ENCODE assay signal across 19 cellular contexts in genomic region chr1:39840507-39840906, GRCh38. TPM values are rescaled to one million over a fixed set of nuclear protein-coding genes. Genes with fewer than 3 reads are reported as not detected.
A peak's percentile ranks its signal among the peaks of the same experiment; 100 is the strongest.
DNase-seq lines count a peak whose midpoint lies in the region; ATAC-seq, FAIRE-seq and TF ChIP-seq lines count a peak whose summit lies in the region.
"Had no signal": no experiment of that assay in that cellular context is flagged by ENCODE, and none has a peak within 500 bp of the region (broad histone marks: within the 10 kb centered on the region; RNA-seq: fewer than 3 reads in every experiment).

No MANE protein-coding gene starts in this region.

- TF ChIP-seq POLR2A in HepG2 (IDR thresholded peaks at IDR 0.05; ENCODE audit: insufficient read depth in 1 of 2, low read depth in 2 of 2, low read length in 2 of 2) (no peak), right lobe of liver (IDR thresholded peaks at IDR 0.05) (no peak), K562 (conservative IDR thresholded peaks at IDR 0.05) (no peak)

- TF ChIP-seq RAD21 in HepG2 (CRISPR knock-in tag; IDR thresholded peaks at IDR 0.05) = no peak
- TF ChIP-seq RAD21 in K562 (CRISPR knock-in tag; conservative IDR thresholded peaks at IDR 0.05 in 1 of 2, IDR thresholded peaks at IDR 0.05 in 1 of 2) = no peak

- FAIRE-seq in HepG2 (lab: Jason Lieb, UNC) = no peak
- no peak for FAIRE-seq in K562 (lab: Jason Lieb, UNC)
- FAIRE-seq: GM12878, H54 had no signal

- H3K36me3 ChIP-seq in HepG2 (replicated peaks in 1 of 2; ENCODE audit: control insufficient read depth in 1 of 2, insufficient read depth in 2 of 2, low read length in 2 of 2) (peaks cover 10 to 40% of the 10 kb centered on the region in 2 experiments), right lobe of liver (peaks cover 0 to 10% (median under 1%) of the 10 kb centered on the region in 4 donors), K562 (ENCODE audit: control insufficient read depth, insufficient read depth, low read length) (peaks cover 95% of the 10 kb centered on the region)

- no peaks in the 10 kb centered on the region for H3K9me3 ChIP-seq in HepG2 (ENCODE audit: low read length)
- H3K9me3 ChIP-seq in right lobe of liver = no peaks in the 10 kb centered on the region
- H3K9me3 ChIP-seq in K562 (replicated peaks; ENCODE audit: control insufficient read depth, insufficient read depth, low read depth, low read length) = no peaks in the 10 kb centered on the region
- H3K9me3 ChIP-seq: Caco-2, HAP-1 had no signal

- TF ChIP-seq EP300 in HepG2 (IDR thresholded peaks at IDR 0.05; ENCODE audit: low read depth in 2 of 2, low read length in 2 of 2) (no peak), HepG2 (CRISPR knock-in tag; IDR thresholded peaks at IDR 0.05; ENCODE audit: borderline replicate concordance) (no peak), K562 (IDR thresholded peaks at IDR 0.05; ENCODE audit: low read length) (no peak)

- H3K4me1 Mint-ChIP-seq in glutamatergic neuron (ENCODE audit: low read depth, unreplicated experiment) (peaks cover 59% of the 10 kb centered on the region), type B pancreatic cell (ENCODE audit: unreplicated experiment) (peaks cover 14% of the 10 kb centered on the region)

- BruUV-seq in HepG2 (replicated peaks; lab: Mats Ljungman, UMichigan) (no TSS peak), K562 (replicated peaks; lab: Mats Ljungman, UMichigan) (no TSS peak)

- H3K79me2 ChIP-seq in HepG2 (ENCODE audit: insufficient read depth, low read length) (no peaks in the 10 kb centered on the region), K562 (ENCODE audit: control insufficient read depth, insufficient read depth, low read length) (peaks cover 7% of the 10 kb centered on the region; the same call in 1 of the 3 replicates)

- H3K9ac ChIP-seq in HepG2 (ENCODE audit: insufficient read depth, low read depth, low read length) = no peak overlapping the region
- no peak overlapping the region for H3K9ac ChIP-seq in K562 (ENCODE audit: insufficient read depth in 1 of 2, low read depth in 2 of 2, low read length in 2 of 2)

- peaks cover 5% of the 10 kb centered on the region for H3K9me1 ChIP-seq in K562 (ENCODE audit: control insufficient read depth, insufficient read depth, low read length)

- no peak for DNase-seq in HepG2 (ENCODE audit: low spot score)
- no peak for DNase-seq in right lobe of liver
- DNase-seq in K562 (ENCODE audit: extremely low read depth in 1 of 4, low spot score in 3 of 4) = no peak
- no peak for DNase-seq in glutamatergic neuron
- DNase-seq in type B pancreatic cell (ENCODE audit: extremely low spot score, unreplicated experiment) = no peak
- DNase-seq in globus pallidus (ENCODE audit: low spot score) = no peak
- no peak for DNase-seq in DMS79 treated with DMSO at 0.1 percent for 48 hours (lab: John Stamatoyannopoulos, UW)
- DNase-seq: C1 segment of cervical spinal cord; Caco-2; CD4-positive, alpha-beta memory T cell; DMS153; EL; GDM1; GOT3; HFFc6 had no signal

- no peak for TF ChIP-seq CTCF in HepG2 (CRISPR knock-in tag; IDR thresholded peaks at IDR 0.05)
- TF ChIP-seq CTCF in right lobe of liver (IDR thresholded peaks at IDR 0.05) = no peak
- TF ChIP-seq CTCF in K562 (IDR thresholded peaks at IDR 0.05 in 2 of 3, conservative IDR thresholded peaks at IDR 0.05 in 1 of 3; ENCODE audit: insufficient read depth in 2 of 3, low read depth in 1 of 3, low read length in 3 of 3) = no peak
- TF ChIP-seq CTCF in glutamatergic neuron (IDR thresholded peaks at IDR 0.05; ENCODE audit: partially characterized antibody, unreplicated experiment) = no peak
- TF ChIP-seq CTCF in type B pancreatic cell (conservative IDR thresholded peaks at IDR 0.05) = no peak

- no peak overlapping the region for H3K4me2 ChIP-seq in HepG2 (ENCODE audit: low read depth, low read length)
- H3K4me2 ChIP-seq in K562 (ENCODE audit: insufficient read depth, low read length) = no peak overlapping the region

- intact Hi-C loops in HepG2 (cut with micrococcal nuclease; ENCODE audit: unreplicated experiment) (no loop called here), right lobe of liver (cut with DNase I) (no loop called here), K562 (cut with micrococcal nuclease) (no loop called here)

- POLR2A ChIA-PET in HepG2 (lab: Yijun Ruan, JAX) (no interaction called here), K562 (lab: Yijun Ruan, JAX) (interaction anchor here (0.8 to 2.6 kb wide), 3 partner anchors 13 to 61 kb away, joined by 3 to 7 read pairs (median 3); partner anchors contain the start of gene MYCL)

- H3K9me3 Mint-ChIP-seq in glutamatergic neuron (ENCODE audit: unreplicated experiment) (peaks cover 4% of the 10 kb centered on the region), type B pancreatic cell (no peaks in the 10 kb centered on the region)
- H3K9me3 Mint-ChIP-seq: CD4-positive, alpha-beta memory T cell; HFFc6 had no signal

- H2AFZ ChIP-seq in HepG2 (ENCODE audit: low read length) (no peak overlapping the region), K562 (ENCODE audit: low read depth, low read length) (no peak overlapping the region)

- peaks cover 4% of the 10 kb centered on the region for H3K27me3 Mint-ChIP-seq in glutamatergic neuron (ENCODE audit: unreplicated experiment)
- no peaks in the 10 kb centered on the region for H3K27me3 Mint-ChIP-seq in type B pancreatic cell
- H3K27me3 Mint-ChIP-seq: CD4-positive, alpha-beta memory T cell had no signal

- CTCF ChIA-PET in HepG2 (lab: Yijun Ruan, JAX; ENCODE audit: low intra/inter-chr PET ratio, low total read pairs) = no interaction called here
- CTCF ChIA-PET in K562 (lab: Yijun Ruan, JAX; ENCODE audit: low intra/inter-chr PET ratio) = interaction anchor here (0.6 kb wide), 1 partner anchor 68 kb away, joined by 3 read pairs; no protein-coding TSS in a partner anchor

- in situ Hi-C loops in HepG2 (cut with HindIII; ENCODE audit: extremely low pct_ligation_motif_present, low pct_unique_long_range_greater_than_20kb) = no loop called here
- in situ Hi-C loops in K562 (cut with MboI) = no loop called here

- H4K20me1 ChIP-seq in HepG2 (ENCODE audit: insufficient read depth, low read length) (peaks cover 3% of the 10 kb centered on the region; the same call in 1 of the 2 replicates), K562 (replicated peaks; ENCODE audit: control insufficient read depth, insufficient read depth, low read length) (no peaks in the 10 kb centered on the region)

- ATAC-seq in HepG2 (no peak), right lobe of liver (no peak), K562 (no peak), GM18861 (IDR thresholded peaks at IDR 0.05; ENCODE audit: unreplicated experiment) (no peak)
- ATAC-seq: GM12878 had no signal

- H3K4me1 ChIP-seq in HepG2 (ENCODE audit: insufficient read depth, low read length) = peaks cover 16% of the 10 kb centered on the region
- H3K4me1 ChIP-seq in right lobe of liver = peaks cover 0 to 12% (median 0%) of the 10 kb centered on the region in 4 donors
- peaks cover 0 to 2% of the 10 kb centered on the region in 2 experiments; a peak in 1 of 5 replicates for H3K4me1 ChIP-seq in K562 (replicated peaks in 1 of 2; ENCODE audit: control insufficient read depth in 2 of 2, insufficient read depth in 2 of 2, low read length in 2 of 2)
- H3K4me1 ChIP-seq: Caco-2, HAP-1 had no signal

- H3K27ac Mint-ChIP-seq in glutamatergic neuron (ENCODE audit: unreplicated experiment) (peak overlapping the region; percentile 4), type B pancreatic cell (peak overlapping the region; percentile 98)
- H3K27ac Mint-ChIP-seq: HFFc6 had no signal

- WGBS in HepG2 (ENCODE audit: low lambda C conversion rate) = 64% methylated on average over 4 of the region's 4 CpGs
- WGBS in right lobe of liver (ENCODE audit: insufficient coverage, low coverage, low lambda C conversion rate, missing lambda C conversion rate) = 69% methylated on average over 4 of the region's 4 CpGs
- WGBS in K562 (ENCODE audit: insufficient coverage, low coverage, missing lambda C conversion rate) = 65% methylated on average over 4 of the region's 4 CpGs

- no peak overlapping the region for H3K27ac ChIP-seq in HepG2 (ENCODE audit: extremely low read length, insufficient read depth, low read length)
- H3K27ac ChIP-seq in right lobe of liver = no peak overlapping the region
- no peak overlapping the region for H3K27ac ChIP-seq in K562 (ENCODE audit: extremely low read depth, low read depth, low read length)

- H3K27me3 ChIP-seq in HepG2 (ENCODE audit: control insufficient read depth in 1 of 2, insufficient read depth in 2 of 2, low read length in 2 of 2) = no peaks in the 10 kb centered on the region
- H3K27me3 ChIP-seq in right lobe of liver = no peaks in the 10 kb centered on the region
- no peaks in the 10 kb centered on the region for H3K27me3 ChIP-seq in K562 (ENCODE audit: control insufficient read depth in 2 of 2, insufficient read depth in 2 of 2, low read length in 2 of 2)

- H3K4me3 Mint-ChIP-seq in glutamatergic neuron (ENCODE audit: unreplicated experiment) = no peak overlapping the region
- peak overlapping the region; percentile 57 for H3K4me3 Mint-ChIP-seq in type B pancreatic cell
- H3K4me3 Mint-ChIP-seq: CD4-positive, alpha-beta memory T cell; HFFc6 had no signal

- H3K4me3 ChIP-seq in HepG2 (replicated peaks in 1 of 3; ENCODE audit: insufficient read depth in 1 of 3, low read depth in 2 of 3, low read length in 3 of 3) = no peak overlapping the region
- no peak overlapping the region for H3K4me3 ChIP-seq in right lobe of liver
- H3K4me3 ChIP-seq in K562 = no peak overlapping the region
- H3K4me3 ChIP-seq: GM12878, HAP-1 had no signal

- H3K36me3 Mint-ChIP-seq in glutamatergic neuron (ENCODE audit: unreplicated experiment) = no peaks in the 10 kb centered on the region
- peaks cover 56% of the 10 kb centered on the region for H3K36me3 Mint-ChIP-seq in type B pancreatic cell

RNA-seq across cellular contexts. Expression of gene TRIT1, which starts 42.8 kb away (rescaled TPM):
- 20.4 and 20.7 TPM in 2 replicates for total RNA-seq in HepG2 (2016; rRNA removed; fragmentation: Illumina TruSeq; extraction: Trizol)
- total RNA-seq in HepG2 (2016; cell fraction: cytosol; rRNA removed; fragmentation: Illumina TruSeq; extraction: Trizol; ENCODE audit: low read depth) = 6.6 and 8.1 TPM in 2 replicates
- total RNA-seq in HepG2 (2016; cell fraction: insoluble cytoplasmic fraction; rRNA removed; fragmentation: Illumina TruSeq; extraction: Trizol) = 20.6 and 21.7 TPM in 2 replicates
- 11.4 and 13.2 TPM in 2 replicates for total RNA-seq in HepG2 (2016; cell fraction: membrane; rRNA removed; fragmentation: Illumina TruSeq; extraction: Trizol)
- 24.7 and 29.2 TPM in 2 replicates for total RNA-seq in HepG2 (2016; cell fraction: nucleus; rRNA removed; fragmentation: Illumina TruSeq; extraction: Trizol)
- 11.5 and 13.4 TPM in 2 replicates for polyA plus RNA-seq in HepG2 (2011; rRNA removed)
- 6.3 and 6.6 TPM in 2 replicates for polyA plus RNA-seq in HepG2 (2011; cell fraction: cytosol; rRNA removed)
- polyA plus RNA-seq in HepG2 (2011; cell fraction: nucleus; rRNA removed) = 11.5 and 15.4 TPM in 2 replicates
- 10.4 and 13.0 TPM in 2 replicates for polyA plus RNA-seq in HepG2 (2012)
- 2.8 and 4.0 TPM in 2 replicates for polyA plus RNA-seq in HepG2 (2016; cell fraction: cytosol; fragmentation: Illumina TruSeq; extraction: Trizol; ENCODE audit: low read depth)
- polyA plus RNA-seq in HepG2 (2016; cell fraction: insoluble cytoplasmic fraction; fragmentation: Illumina TruSeq; extraction: Trizol; ENCODE audit: low read depth) = 13.4 and 19.6 TPM in 2 replicates
- 5.7 and 6.6 TPM in 2 replicates for polyA plus RNA-seq in HepG2 (2016; cell fraction: membrane; fragmentation: Illumina TruSeq; extraction: Trizol; ENCODE audit: low read depth)
- polyA plus RNA-seq in HepG2 (2016; cell fraction: nucleus; fragmentation: Illumina TruSeq; extraction: Trizol; ENCODE audit: insufficient read depth, low read depth) = 46.0 and 50.5 TPM in 2 replicates
- 11.6 and 20.1 TPM in 2 replicates for polyA minus RNA-seq in HepG2 (2011; rRNA and poly(A)+ RNA removed; ENCODE audit: low replicate concordance)
- polyA minus RNA-seq in HepG2 (2011; cell fraction: cytosol; rRNA and poly(A)+ RNA removed) = 5.3 and 8.4 TPM in 2 replicates
- polyA minus RNA-seq in HepG2 (2011; cell fraction: nucleus; rRNA and poly(A)+ RNA removed) = 22.4 and 32.9 TPM in 2 replicates
- 10 to 100 TPM in 1 of 6 experiments, 1 to 10 TPM in 5; 5.1 to 10.3 (median 7.0) TPM for total RNA-seq in right lobe of liver
- total RNA-seq in K562 (2011; cell fraction: chromatin; rRNA removed; ENCODE audit: low replicate concordance) = 76.0 and 139 TPM in 2 replicates
- total RNA-seq in K562 (2011; cell fraction: nucleolus; rRNA removed) = 71.9 and 78.4 TPM in 2 replicates
- 85.4 and 109 TPM in 2 replicates for total RNA-seq in K562 (2011; cell fraction: nucleoplasm; rRNA removed)
- total RNA-seq in K562 (2014; rRNA removed) = 67.5 and 71.3 TPM in 2 replicates
- total RNA-seq in K562 (2014; rRNA removed; fragmentation: Illumina TruSeq; extraction: Trizol) = 84.0 and 103 TPM in 2 replicates
- total RNA-seq in K562 (2015; rRNA removed; fragmentation: Illumina TruSeq; extraction: Trizol) = 66.7 and 67.6 TPM in 2 replicates
- total RNA-seq in K562 (2021) = 57.5 and 58.4 TPM in 2 replicates
- 87.3 and 88.3 TPM in 2 replicates for polyA plus RNA-seq in K562 (2011; rRNA removed)
- 24.8 and 44.1 TPM in 2 replicates for polyA plus RNA-seq in K562 (2011; cell fraction: cytosol; rRNA removed)
- polyA plus RNA-seq in K562 (2011; cell fraction: nucleus; rRNA removed) = 69.2 and 92.0 TPM in 2 replicates
- 45.6 and 47.5 TPM in 2 replicates for polyA plus RNA-seq in K562 (2012)
- polyA plus RNA-seq in K562 (2014; fragmentation: Illumina TruSeq; extraction: Trizol) = 75.1 and 76.5 TPM in 2 replicates
- polyA plus RNA-seq in K562 (2014; fragmentation: Nextera tagmentation; extraction: Ambion mirVana) = 10 to 100 TPM; 27.9 to 58.3 TPM
- polyA plus RNA-seq in K562 (2014; rRNA removed) = 66.4 and 72.1 TPM in 2 replicates
- polyA minus RNA-seq in K562 (2011; rRNA and poly(A)+ RNA removed) = 103 and 116 TPM in 2 replicates
- polyA minus RNA-seq in K562 (2011; cell fraction: cytosol; rRNA and poly(A)+ RNA removed) = 36.2 and 48.7 TPM in 2 replicates
- 78.8 and 98.3 TPM in 2 replicates for polyA minus RNA-seq in K562 (2011; cell fraction: nucleus; rRNA and poly(A)+ RNA removed)
- 35.5 TPM for total RNA-seq in glutamatergic neuron (ENCODE audit: unreplicated experiment)
- 23.9 and 29.6 TPM in 2 replicates for total RNA-seq in type B pancreatic cell (ENCODE audit: low replicate concordance)

RNA-seq across cellular contexts. Expression of gene BMP8B, which starts 51.8 kb away (rescaled TPM):
- total RNA-seq in HepG2 (2016; rRNA removed; fragmentation: Illumina TruSeq; extraction: Trizol) (0.14 and 0.29 TPM in 2 replicates), right lobe of liver (1 to 10 TPM in 2 of 6 experiments, under 1 TPM in 4; 0.04 to 2.2 (median 0.79) TPM), K562 (2014; rRNA removed) (0.18 and 0.20 TPM in 2 replicates), K562 (2014; rRNA removed; fragmentation: Illumina TruSeq; extraction: Trizol) (0.10 and 0.11 TPM in 2 replicates), K562 (2015; rRNA removed; fragmentation: Illumina TruSeq; extraction: Trizol) (0.11 and 0.14 TPM in 2 replicates), K562 (2021) (0.33 and 0.36 TPM in 2 replicates), glutamatergic neuron (ENCODE audit: unreplicated experiment) (0.12 TPM), type B pancreatic cell (ENCODE audit: low replicate concordance) (1.5 and 2.4 TPM in 2 replicates)
- not detected in 2 replicates for total RNA-seq in HepG2 (2016; cell fraction: cytosol; rRNA removed; fragmentation: Illumina TruSeq; extraction: Trizol; ENCODE audit: low read depth)
- total RNA-seq in HepG2 (2016; cell fraction: insoluble cytoplasmic fraction; rRNA removed; fragmentation: Illumina TruSeq; extraction: Trizol) = 0.22 and 0.36 TPM in 2 replicates
- total RNA-seq in HepG2 (2016; cell fraction: membrane; rRNA removed; fragmentation: Illumina TruSeq; extraction: Trizol) = 0.09 and 0.17 TPM in 2 replicates
- total RNA-seq in HepG2 (2016; cell fraction: nucleus; rRNA removed; fragmentation: Illumina TruSeq; extraction: Trizol) = 0.22 and 0.34 TPM in 2 replicates
- polyA plus RNA-seq in HepG2 (2011; rRNA removed) (0.41 and 0.48 TPM in 2 replicates), K562 (2011; rRNA removed) (0.14 and 0.15 TPM in 2 replicates), K562 (2014; fragmentation: Illumina TruSeq; extraction: Trizol) (0.14 and 0.18 TPM in 2 replicates), K562 (2014; fragmentation: Nextera tagmentation; extraction: Ambion mirVana) (under 1 TPM; 0.03 to 0.04 TPM), K562 (2014; rRNA removed) (0.09 and 0.22 TPM in 2 replicates)
- 0.24 and 0.41 TPM in 2 replicates for polyA plus RNA-seq in HepG2 (2011; cell fraction: cytosol; rRNA removed)
- 0.24 and 0.33 TPM in 2 replicates for polyA plus RNA-seq in HepG2 (2011; cell fraction: nucleus; rRNA removed)
- polyA plus RNA-seq in HepG2 (2012) = 0.68 and 0.78 TPM in 2 replicates
- polyA plus RNA-seq in HepG2 (2016; cell fraction: cytosol; fragmentation: Illumina TruSeq; extraction: Trizol; ENCODE audit: low read depth) = 0.03 TPM in 2 replicates
- polyA plus RNA-seq in HepG2 (2016; cell fraction: insoluble cytoplasmic fraction; fragmentation: Illumina TruSeq; extraction: Trizol; ENCODE audit: low read depth) = 0.24 and 0.44 TPM in 2 replicates
- polyA plus RNA-seq in HepG2 (2016; cell fraction: membrane; fragmentation: Illumina TruSeq; extraction: Trizol; ENCODE audit: low read depth) = 0.06 and 0.09 TPM in 2 replicates
- polyA plus RNA-seq in HepG2 (2016; cell fraction: nucleus; fragmentation: Illumina TruSeq; extraction: Trizol; ENCODE audit: insufficient read depth, low read depth) = 0.37 and 0.51 TPM in 2 replicates
- 0.62 and 4.1 TPM in 2 replicates for polyA minus RNA-seq in HepG2 (2011; rRNA and poly(A)+ RNA removed; ENCODE audit: low replicate concordance)
- polyA minus RNA-seq in HepG2 (2011; cell fraction: cytosol; rRNA and poly(A)+ RNA removed) = 0.40 and 0.44 TPM in 2 replicates
- polyA minus RNA-seq in HepG2 (2011; cell fraction: nucleus; rRNA and poly(A)+ RNA removed) = 0.12 and 0.26 TPM in 2 replicates
- total RNA-seq in K562 (2011; cell fraction: chromatin; rRNA removed; ENCODE audit: low replicate concordance) = 0.16 and 0.32 TPM in 2 replicates
- total RNA-seq in K562 (2011; cell fraction: nucleolus; rRNA removed) = 0.53 and 0.67 TPM in 2 replicates
- 0.29 and 0.31 TPM in 2 replicates for total RNA-seq in K562 (2011; cell fraction: nucleoplasm; rRNA removed)
- 0.09 and 0.13 TPM in 2 replicates for polyA plus RNA-seq in K562 (2011; cell fraction: cytosol; rRNA removed)
- polyA plus RNA-seq in K562 (2011; cell fraction: nucleus; rRNA removed) = 0.14 and 0.17 TPM in 2 replicates
- 0.34 and 0.62 TPM in 2 replicates for polyA plus RNA-seq in K562 (2012)
- 0.09 and 0.18 TPM in 2 replicates for polyA minus RNA-seq in K562 (2011; rRNA and poly(A)+ RNA removed)
- polyA minus RNA-seq in K562 (2011; cell fraction: cytosol; rRNA and poly(A)+ RNA removed) = not detected in 2 replicates
- 0.13 and 0.22 TPM in 2 replicates for polyA minus RNA-seq in K562 (2011; cell fraction: nucleus; rRNA and poly(A)+ RNA removed)
- total RNA-seq: HFFc6 had no signal

Comparison
In these comparisons a context has a peak if more than half of its experiments do, and no peak if none do; other contexts are left out.
1. Of the 241 proteins assayed by ChIP-seq in both HepG2 and K562: peak only in HepG2: none; only in K562: none; in both: CEBPB; in neither: 239; mixed calls (peak in some experiments, not most) for 1.